16 cellular contexts compared by ENCODE assay signal in the genomic region with DNA sequence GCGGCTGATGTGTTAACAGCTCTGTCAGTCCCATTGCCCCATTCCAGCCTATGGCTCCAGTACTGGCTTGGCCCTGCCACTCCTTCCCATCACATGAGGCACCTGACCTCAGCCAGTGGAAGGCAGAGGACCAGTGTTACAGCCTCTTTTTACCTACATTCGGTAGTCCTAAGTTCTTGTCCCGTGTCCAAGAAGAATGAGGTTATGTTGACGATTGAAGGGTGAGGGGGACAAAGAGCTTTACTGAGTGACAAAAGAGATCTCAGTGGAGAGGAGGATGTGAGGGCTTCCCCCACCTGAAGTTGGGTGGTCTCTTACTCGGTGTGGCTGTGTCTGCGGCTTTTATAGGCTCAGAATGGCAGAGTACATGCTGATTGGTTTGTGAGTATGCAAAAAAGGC. TPM values are rescaled to one million over a fixed set of nuclear protein-coding genes. Genes with fewer than 3 reads are reported as not detected.
DNase-seq lines count a peak whose midpoint lies in the region; ATAC-seq, FAIRE-seq and TF ChIP-seq lines count a peak whose summit lies in the region.
"Had no signal": no experiment of that assay in that cellular context is flagged by ENCODE, and none has a peak within 500 bp of the region (broad histone marks: within the 10 kb centered on the region; RNA-seq: fewer than 3 reads in every experiment).

No MANE protein-coding gene starts in this region.

- peaks cover 24% of the 10 kb centered on the region for H3K9me3 ChIP-seq in BLaER1
- no peaks in the 10 kb centered on the region for H3K9me3 ChIP-seq in H1 (ENCODE audit: insufficient read depth in 2 of 2, low read depth in 1 of 2, low read length in 1 of 2)
- no peaks in the 10 kb centered on the region for H3K9me3 ChIP-seq in ovary
- H3K9me3 ChIP-seq in sigmoid colon = no peaks in the 10 kb centered on the region

- H3K79me1 ChIP-seq in H1 (ENCODE audit: low read depth, low read length) = no peaks in the 10 kb centered on the region
- no peaks in the 10 kb centered on the region for H3K79me1 ChIP-seq in mesendoderm (ENCODE audit: low read length)

- no peak for TF ChIP-seq RAD21 in H1 (IDR thresholded peaks at IDR 0.05 in 1 of 2, conservative IDR thresholded peaks at IDR 0.05 in 1 of 2; ENCODE audit: low read depth in 2 of 2, low read length in 2 of 2)

- intact Hi-C loops in ovary (cut with DNase I) (no loop called here), sigmoid colon (cut with DNase I) (no loop called here)

- no peak overlapping the region for H3K23ac ChIP-seq in H1 (ENCODE audit: insufficient read length)
- H3K23ac ChIP-seq in mesendoderm (ENCODE audit: low read length) = no peak overlapping the region

- H4K8ac ChIP-seq in H1 (ENCODE audit: extremely low read depth, insufficient read depth, low read length) = no peak overlapping the region
- no peak overlapping the region for H4K8ac ChIP-seq in mesendoderm (ENCODE audit: low read depth, low read length)

- no peak overlapping the region for H4K5ac ChIP-seq in H1 (ENCODE audit: insufficient read length, low read depth, low read length)
- H4K5ac ChIP-seq in mesendoderm (ENCODE audit: low read length) = no peak overlapping the region

- H3K56ac ChIP-seq in H1 (replicated peaks; ENCODE audit: insufficient read length, low read depth, low read length) (no peak overlapping the region), mesendoderm (ENCODE audit: low read length) (no peak overlapping the region)

- H2AK5ac ChIP-seq in H1 (ENCODE audit: low read depth, low read length) (no peak overlapping the region), mesendoderm (ENCODE audit: low read length) (no peak overlapping the region)

- TF ChIP-seq EP300 in H1 (IDR thresholded peaks at IDR 0.05; ENCODE audit: borderline replicate concordance in 1 of 2, low read depth in 2 of 2, low read length in 2 of 2) = no peak
- no peak for TF ChIP-seq EP300 in ovary (IDR thresholded peaks at IDR 0.05)
- TF ChIP-seq EP300 in sigmoid colon (IDR thresholded peaks at IDR 0.05) = no peak

- no peak for ATAC-seq in GM23338
- ATAC-seq in activated T-cell treated with anti-CD3 and anti-CD28 coated beads, Interleukin-2, amount 50 U/mL, for 4 hours = no peak

- H3K4me2 ChIP-seq in BLaER1 (no peak overlapping the region), GM23338 (no peak overlapping the region), H1 (ENCODE audit: insufficient read depth in 1 of 2, low read depth in 2 of 2, low read length in 2 of 2) (no peak overlapping the region), mesendoderm (ENCODE audit: low read length) (no peak overlapping the region)

- H3K9me2 ChIP-seq in GM23338 (ENCODE audit: insufficient read depth) = no peaks in the 10 kb centered on the region

- H3K27ac Mint-ChIP-seq in GM23338 = no peak overlapping the region
- H3K27ac Mint-ChIP-seq: B cell had no signal

- TF ChIP-seq CTCF in GM23338 (conservative IDR thresholded peaks at IDR 0.05; ENCODE audit: low read depth in 2 of 2) (no peak), H1 (IDR thresholded peaks at IDR 0.05; ENCODE audit: control extremely low read depth in 1 of 3, insufficient read depth in 1 of 3, low read depth in 1 of 3, low read length in 3 of 3) (no peak), ovary (IDR thresholded peaks at IDR 0.05) (no peak), sigmoid colon (IDR thresholded peaks at IDR 0.05) (no peak)

- H2BK20ac ChIP-seq in H1 (ENCODE audit: low read length) = no peak overlapping the region

- H3K18ac ChIP-seq in H1 (ENCODE audit: extremely low read depth, low read length) = no peak overlapping the region
- no peak overlapping the region for H3K18ac ChIP-seq in mesendoderm (ENCODE audit: low read length)

- WGBS in H1 (ENCODE audit: extremely low coverage in 1 of 2, insufficient coverage in 1 of 2, insufficient read length in 1 of 2, insufficient replicate concordance in 2 of 2, low coverage in 1 of 2, low lambda C conversion rate in 2 of 2, missing lambda C conversion rate in 1 of 2), 2 experiments = 86% methylated on average over 6 of the region's 6 CpGs; no CpG with 5 or more reads in 1 of the 2 experiments
- WGBS in mesendoderm (ENCODE audit: extremely low coverage, insufficient coverage, low lambda C conversion rate) = no CpG with 5 or more reads among the region's 6 CpGs
- WGBS in ovary, 3 donors = 90 to 91% (median 90%) methylated on average over 6 of the region's 6 CpGs
- 96% methylated on average over 6 of the region's 6 CpGs for WGBS in sigmoid colon, 2 donors

- H2AFZ ChIP-seq in GM23338 (no peak overlapping the region), H1 (ENCODE audit: low read length) (peak overlapping the region; percentile 96)

- H3K23me2 ChIP-seq in H1 (ENCODE audit: low read depth, low read length) = no peaks in the 10 kb centered on the region

- peaks cover 4% of the 10 kb centered on the region for H3K27me3 Mint-ChIP-seq in GM23338 (ENCODE audit: insufficient read depth, low read depth, poor library complexity)
- H3K27me3 Mint-ChIP-seq in activated T-cell treated with anti-CD3 and anti-CD28 coated beads, Interleukin-2, amount 50 U/mL, for 4 hours (ENCODE audit: low read depth) = peaks cover 1% of the 10 kb centered on the region
- H3K27me3 Mint-ChIP-seq: B cell; CD4-positive, alpha-beta memory T cell; IgD-negative memory B cell had no signal

- CTCF ChIA-PET in H1 (lab: Charles Lee; ENCODE audit: partially characterized antibody) = interaction anchor here (0.7 to 1.8 kb wide), 6 partner anchors 9 to 114 kb away, joined by 3 to 6 read pairs (median 5); partner anchors contain the start of genes SCAMP2 and ULK3

- no peak for FAIRE-seq in H1 (lab: Jason Lieb, UNC)
- FAIRE-seq: A204.1, D721Med, H54 had no signal

- no peaks in the 10 kb centered on the region for H3F3A ChIP-seq in GM23338 (replicated peaks; ENCODE audit: low read depth)

- POLR2A ChIA-PET in H1 (lab: Charles Lee; ENCODE audit: partially characterized antibody) = interaction anchor here (1.3 to 3.3 kb wide), 4 partner anchors 8 to 95 kb away, joined by 3 to 18 read pairs (median 4); no protein-coding TSS in a partner anchor

- peak overlapping the region; percentile 46; the same call in 1 of the 2 replicates for H2BK15ac ChIP-seq in H1 (ENCODE audit: low read length)
- H2BK15ac ChIP-seq in mesendoderm (replicated peaks; ENCODE audit: low read depth) = no peak overlapping the region

- TF ChIP-seq POLR2A in H1 (IDR thresholded peaks at IDR 0.05; ENCODE audit: control extremely low read depth in 1 of 2, low read depth in 2 of 2, low read length in 2 of 2) = no peak
- no peak for TF ChIP-seq POLR2A in ovary (IDR thresholded peaks at IDR 0.05)
- no peak for TF ChIP-seq POLR2A in sigmoid colon (IDR thresholded peaks at IDR 0.05)

- H2BK120ac ChIP-seq in H1 (replicated peaks; ENCODE audit: low read depth, low read length) (no peak overlapping the region), mesendoderm (ENCODE audit: low read depth, low read length) (no peak overlapping the region)

- H3K27me3 ChIP-seq in BLaER1 (no peaks in the 10 kb centered on the region), GM23338 (ENCODE audit: insufficient read depth) (no peaks in the 10 kb centered on the region), H1 (replicated peaks in 1 of 4; ENCODE audit: control insufficient read depth in 3 of 4, extremely low read depth in 1 of 4, insufficient read depth in 3 of 4, low read length in 3 of 4) (no peaks in the 10 kb centered on the region), mesendoderm (ENCODE audit: insufficient read depth, low read length, poor library complexity) (no peaks in the 10 kb centered on the region), ovary (no peaks in the 10 kb centered on the region), sigmoid colon (no peaks in the 10 kb centered on the region)

- peaks cover 5% of the 10 kb centered on the region; the same call in 2 of the 3 replicates for H3K36me3 Mint-ChIP-seq in GM23338 (ENCODE audit: low read depth)
- no peaks in the 10 kb centered on the region for H3K36me3 Mint-ChIP-seq in activated T-cell treated with anti-CD3 and anti-CD28 coated beads, Interleukin-2, amount 50 U/mL, for 4 hours (ENCODE audit: insufficient read depth)
- H3K36me3 Mint-ChIP-seq: CD4-positive, alpha-beta memory T cell had no signal

- H4K20me1 ChIP-seq in BLaER1 (no peaks in the 10 kb centered on the region), GM23338 (replicated peaks; ENCODE audit: insufficient read depth) (no peaks in the 10 kb centered on the region), H1 (replicated peaks in 1 of 2; ENCODE audit: control insufficient read depth in 1 of 2, insufficient read depth in 2 of 2, low read length in 2 of 2) (no peaks in the 10 kb centered on the region)

- peaks cover 18% of the 10 kb centered on the region for H3K9me3 Mint-ChIP-seq in GM23338
- no peaks in the 10 kb centered on the region for H3K9me3 Mint-ChIP-seq in activated T-cell treated with anti-CD3 and anti-CD28 coated beads, Interleukin-2, amount 50 U/mL, for 4 hours
- H3K9me3 Mint-ChIP-seq: CD4-positive, alpha-beta memory T cell; IgD-negative memory B cell had no signal

- H3K36me3 ChIP-seq in BLaER1 = no peaks in the 10 kb centered on the region
- no peaks in the 10 kb centered on the region for H3K36me3 ChIP-seq in GM23338 (ENCODE audit: insufficient read depth)
- H3K36me3 ChIP-seq in H1 (ENCODE audit: control insufficient read depth in 2 of 4, insufficient read depth in 4 of 4, low read length in 3 of 4) = no peaks in the 10 kb centered on the region
- H3K36me3 ChIP-seq in mesendoderm (ENCODE audit: control insufficient read depth, insufficient read depth, low read length) = no peaks in the 10 kb centered on the region
- no peaks in the 10 kb centered on the region for H3K36me3 ChIP-seq in ovary
- no peaks in the 10 kb centered on the region for H3K36me3 ChIP-seq in sigmoid colon

- no peak overlapping the region for H3K14ac ChIP-seq in H1 (ENCODE audit: insufficient read length)

- no peak overlapping the region for H3K27ac ChIP-seq in BLaER1
- no peak overlapping the region for H3K27ac ChIP-seq in GM23338 (ENCODE audit: low read depth)
- H3K27ac ChIP-seq in H1 (ENCODE audit: low read depth, low read length) = no peak overlapping the region
- no peak overlapping the region for H3K27ac ChIP-seq in mesendoderm (ENCODE audit: low read depth, low read length)
- H3K27ac ChIP-seq in ovary = no peak overlapping the region
- no peak overlapping the region for H3K27ac ChIP-seq in sigmoid colon
- H3K27ac ChIP-seq: C4-2B had no signal

- H3K4ac ChIP-seq in H1 (replicated peaks; ENCODE audit: insufficient read length, low read depth, low read length) (no peak overlapping the region), mesendoderm (ENCODE audit: low read depth, low read length) (no peak overlapping the region)

- peak; percentile 53 for DNase-seq in GM23338 (ENCODE audit: low spot score)
- no peak for DNase-seq in H1 (ENCODE audit: low read depth in 1 of 2, low spot score in 2 of 2)
- DNase-seq in mesendoderm = peak; percentile 25
- DNase-seq in ovary = no peak
- DNase-seq in activated T-cell treated with anti-CD3 and anti-CD28 coated beads, Interleukin-2, amount 50 U/mL, for 4 hours = no peak
- no peak for DNase-seq in sigmoid colon
- DNase-seq: CD4-positive, alpha-beta memory T cell; DMS153; GF-D8 had no signal

- no peak overlapping the region for H4K91ac ChIP-seq in H1 (replicated peaks; ENCODE audit: insufficient read length, low read length)

- H3K4me1 ChIP-seq in BLaER1 = peaks cover 16% of the 10 kb centered on the region
- no peaks in the 10 kb centered on the region for H3K4me1 ChIP-seq in GM23338 (ENCODE audit: insufficient read depth)
- H3K4me1 ChIP-seq in H1 (replicated peaks in 1 of 4; ENCODE audit: control insufficient read depth in 3 of 4, insufficient read depth in 4 of 4, low read length in 3 of 4) = peaks cover 0 to 3% (median 1%) of the 10 kb centered on the region in 4 experiments; a peak in 3 of 7 replicates
- H3K4me1 ChIP-seq in mesendoderm (ENCODE audit: control insufficient read depth, low read depth, low read length) = no peaks in the 10 kb centered on the region
- no peaks in the 10 kb centered on the region for H3K4me1 ChIP-seq in ovary (ENCODE audit: insufficient read depth)
- no peaks in the 10 kb centered on the region for H3K4me1 ChIP-seq in sigmoid colon

- no peaks in the 10 kb centered on the region for H3K79me2 ChIP-seq in GM23338 (replicated peaks; ENCODE audit: insufficient read depth)
- no peaks in the 10 kb centered on the region for H3K79me2 ChIP-seq in H1 (ENCODE audit: control insufficient read depth in 1 of 2, insufficient read depth in 2 of 2, low read length in 2 of 2)
- H3K79me2 ChIP-seq in mesendoderm (ENCODE audit: control insufficient read depth, insufficient read depth, low read length) = no peaks in the 10 kb centered on the region

- no peak overlapping the region for H2BK12ac ChIP-seq in H1 (ENCODE audit: low read depth, low read length)

- no peaks in the 10 kb centered on the region for H3K4me1 Mint-ChIP-seq in GM23338
- peaks cover 7% of the 10 kb centered on the region for H3K4me1 Mint-ChIP-seq in activated T-cell treated with anti-CD3 and anti-CD28 coated beads, Interleukin-2, amount 50 U/mL, for 4 hours (ENCODE audit: low read depth)

- H3K4me3 ChIP-seq in BLaER1 (0 out of 2 replicates have a peak overlapping the region, but pooled peaks have one; percentile 11), GM23338 (no peak overlapping the region), H1 (ENCODE audit: extremely low read depth in 1 of 4, insufficient read depth in 2 of 4, low read depth in 3 of 4, low read length in 4 of 4) (no peak overlapping the region), mesendoderm (ENCODE audit: low read length) (no peak overlapping the region), ovary (no peak overlapping the region), sigmoid colon (no peak overlapping the region)

- no peak overlapping the region for H3K4me3 Mint-ChIP-seq in GM23338
- no peak overlapping the region for H3K4me3 Mint-ChIP-seq in activated T-cell treated with anti-CD3 and anti-CD28 coated beads, Interleukin-2, amount 50 U/mL, for 4 hours
- H3K4me3 Mint-ChIP-seq: B cell; CD4-positive, alpha-beta memory T cell had no signal

- H2BK5ac ChIP-seq in H1 (ENCODE audit: low read depth, low read length) (no peak overlapping the region), mesendoderm (ENCODE audit: low read length) (no peak overlapping the region)

- H3K9ac ChIP-seq in BLaER1 = no peak overlapping the region
- H3K9ac ChIP-seq in H1 (replicated peaks in 1 of 4; ENCODE audit: extremely low read depth in 1 of 4, low read depth in 3 of 4, low read length in 3 of 4) = no peak overlapping the region
- H3K9ac ChIP-seq in mesendoderm (ENCODE audit: low read length) = no peak overlapping the region

RNA-seq across cellular contexts. Expression of gene MPI, which starts 7.3 kb away (rescaled TPM):
- total RNA-seq in GM23338 (2014; rRNA removed; shearing (Covaris generic)) = 67.5 and 74.2 TPM in 2 replicates
- polyA plus RNA-seq in GM23338 (2016; fragmentation: Nextera tagmentation; extraction: Ambion mirVana) = 18.0 and 21.2 TPM in 2 replicates
- total RNA-seq in H1 (2021; fragmentation: NEBNext Ultra II Directional; extraction: Animal tissue kit (Norgen Biotek cat#: 25700)) = 31.0 and 32.9 TPM in 2 replicates
- polyA plus RNA-seq in H1 (2011; rRNA removed) = 74.8 and 79.0 TPM in 2 replicates
- 88.7 TPM for polyA plus RNA-seq in H1 (2011; cell fraction: cytosol; rRNA removed)
- 104 TPM for polyA plus RNA-seq in H1 (2011; cell fraction: nucleus; rRNA removed)
- polyA plus RNA-seq in H1 (2012, experiment 1 of 2) = 44.3 to 62.8 TPM (median 52.9 TPM) in 4 replicates
- 63.0 TPM for polyA plus RNA-seq in H1 (2012, experiment 2 of 2)
- polyA plus RNA-seq in H1 (2013, experiment 1 of 2) = 23.0 TPM
- 22.5 TPM for polyA plus RNA-seq in H1 (2013, experiment 2 of 2)
- 100 and 102 TPM in 2 replicates for polyA minus RNA-seq in H1 (2011; rRNA and poly(A)+ RNA removed)
- polyA minus RNA-seq in H1 (2011; cell fraction: cytosol; rRNA and poly(A)+ RNA removed) = 31.6 TPM
- polyA minus RNA-seq in H1 (2011; cell fraction: nucleus; rRNA and poly(A)+ RNA removed) = 57.5 TPM
- 21.1 TPM for polyA plus RNA-seq in mesendoderm (2013, experiment 1 of 2)
- polyA plus RNA-seq in mesendoderm (2013, experiment 2 of 2) = 20.1 TPM
- 10 to 100 TPM; 42.6 to 55.6 (median 48.6) TPM for total RNA-seq in ovary
- 10 to 100 TPM; 28.8 to 42.4 TPM for polyA plus RNA-seq in ovary
- 10 to 100 TPM; 37.4 to 53.1 (median 46.6) TPM for total RNA-seq in activated T-cell treated with anti-CD3 and anti-CD28 coated beads, Interleukin-2, amount 50 U/mL, for 4 hours
- total RNA-seq in sigmoid colon = 10 to 100 TPM; 34.9 to 52.0 (median 45.5) TPM
- polyA plus RNA-seq in sigmoid colon = 10 to 100 TPM; 45.6 to 87.4 (median 56.5) TPM

RNA-seq across cellular contexts. Expression of gene SCAMP2, which starts 9.4 kb away (rescaled TPM):
- 51.3 and 64.9 TPM in 2 replicates for total RNA-seq in GM23338 (2014; rRNA removed; shearing (Covaris generic))
- polyA plus RNA-seq in GM23338 (2016; fragmentation: Nextera tagmentation; extraction: Ambion mirVana) (34.7 and 35.8 TPM in 2 replicates), H1 (2011; rRNA removed) (112 and 131 TPM in 2 replicates), ovary (10 to 100 TPM; 27.4 to 60.5 TPM), sigmoid colon (100 to 1,000 TPM in 1 of 3 donors, 10 to 100 TPM in 2; 28.7 to 131 (median 33.0) TPM)
- 40.3 and 41.7 TPM in 2 replicates for total RNA-seq in H1 (2021; fragmentation: NEBNext Ultra II Directional; extraction: Animal tissue kit (Norgen Biotek cat#: 25700))
- 54.5 TPM for polyA plus RNA-seq in H1 (2011; cell fraction: cytosol; rRNA removed)
- polyA plus RNA-seq in H1 (2011; cell fraction: nucleus; rRNA removed) = 69.7 TPM
- 32.4 to 42.6 TPM (median 38.6 TPM) in 4 replicates for polyA plus RNA-seq in H1 (2012, experiment 1 of 2)
- polyA plus RNA-seq in H1 (2012, experiment 2 of 2) = 42.5 TPM
- polyA plus RNA-seq in H1 (2013, experiment 1 of 2) = 49.4 TPM
- 59.2 TPM for polyA plus RNA-seq in H1 (2013, experiment 2 of 2)
- 83.8 and 86.8 TPM in 2 replicates for polyA minus RNA-seq in H1 (2011; rRNA and poly(A)+ RNA removed)
- polyA minus RNA-seq in H1 (2011; cell fraction: cytosol; rRNA and poly(A)+ RNA removed) = 39.1 TPM
- 29.2 TPM for polyA minus RNA-seq in H1 (2011; cell fraction: nucleus; rRNA and poly(A)+ RNA removed)
- polyA plus RNA-seq in mesendoderm (2013, experiment 1 of 2) = 36.0 TPM
- 32.5 TPM for polyA plus RNA-seq in mesendoderm (2013, experiment 2 of 2)
- total RNA-seq in ovary (10 to 100 TPM; 22.9 to 65.5 (median 53.1) TPM), sigmoid colon (10 to 100 TPM; 27.8 to 37.8 (median 36.2) TPM)
- total RNA-seq in activated T-cell treated with anti-CD3 and anti-CD28 coated beads, Interleukin-2, amount 50 U/mL, for 4 hours = 10 to 100 TPM; 81.7 to 91.0 (median 82.9) TPM

RNA-seq across cellular contexts. Expression of gene FAM219B, which starts 24.1 kb away (rescaled TPM):
- total RNA-seq in GM23338 (2014; rRNA removed; shearing (Covaris generic)) = 53.1 and 61.4 TPM in 2 replicates
- 28.2 and 28.8 TPM in 2 replicates for polyA plus RNA-seq in GM23338 (2016; fragmentation: Nextera tagmentation; extraction: Ambion mirVana)
- 56.1 and 57.1 TPM in 2 replicates for total RNA-seq in H1 (2021; fragmentation: NEBNext Ultra II Directional; extraction: Animal tissue kit (Norgen Biotek cat#: 25700))
- 66.6 and 91.3 TPM in 2 replicates for polyA plus RNA-seq in H1 (2011; rRNA removed)
- 111 TPM for polyA plus RNA-seq in H1 (2011; cell fraction: cytosol; rRNA removed)
- polyA plus RNA-seq in H1 (2011; cell fraction: nucleus; rRNA removed) = 237 TPM
- polyA plus RNA-seq in H1 (2012, experiment 1 of 2) = 43.7 to 58.2 TPM (median 47.1 TPM) in 4 replicates
- polyA plus RNA-seq in H1 (2012, experiment 2 of 2) = 24.3 TPM
- polyA plus RNA-seq in H1 (2013, experiment 1 of 2) = 42.0 TPM
- 27.8 TPM for polyA plus RNA-seq in H1 (2013, experiment 2 of 2)
- polyA minus RNA-seq in H1 (2011; rRNA and poly(A)+ RNA removed) = 61.6 and 65.5 TPM in 2 replicates
- polyA minus RNA-seq in H1 (2011; cell fraction: cytosol; rRNA and poly(A)+ RNA removed) = 27.2 TPM
- polyA minus RNA-seq in H1 (2011; cell fraction: nucleus; rRNA and poly(A)+ RNA removed) = 58.1 TPM
- 24.2 TPM for polyA plus RNA-seq in mesendoderm (2013, experiment 1 of 2)
- 24.6 TPM for polyA plus RNA-seq in mesendoderm (2013, experiment 2 of 2)
- total RNA-seq in ovary = 100 to 1,000 TPM in 1 of 7 donors, 10 to 100 TPM in 6; 31.0 to 125 (median 67.4) TPM
- 10 to 100 TPM; 35.1 to 67.9 TPM for polyA plus RNA-seq in ovary
- 10 to 100 TPM; 23.6 to 26.6 (median 26.4) TPM for total RNA-seq in activated T-cell treated with anti-CD3 and anti-CD28 coated beads, Interleukin-2, amount 50 U/mL, for 4 hours
- 10 to 100 TPM; 50.5 to 65.0 (median 57.2) TPM for total RNA-seq in sigmoid colon
- polyA plus RNA-seq in sigmoid colon = 10 to 100 TPM; 16.6 to 38.4 (median 30.1) TPM

RNA-seq across cellular contexts. Expression of gene ULK3, which starts 39.6 kb away (rescaled TPM):
- total RNA-seq in GM23338 (2014; rRNA removed; shearing (Covaris generic)) = 32.6 and 35.4 TPM in 2 replicates
- polyA plus RNA-seq in GM23338 (2016; fragmentation: Nextera tagmentation; extraction: Ambion mirVana) (19.3 and 20.3 TPM in 2 replicates), H1 (2011; rRNA removed) (34.4 and 52.2 TPM in 2 replicates), ovary (10 to 100 TPM; 17.4 to 22.6 TPM), sigmoid colon (10 to 100 TPM; 46.9 to 48.6 (median 48.4) TPM)
- total RNA-seq in H1 (2021; fragmentation: NEBNext Ultra II Directional; extraction: Animal tissue kit (Norgen Biotek cat#: 25700)) = 25.0 and 27.1 TPM in 2 replicates
- 39.6 TPM for polyA plus RNA-seq in H1 (2011; cell fraction: cytosol; rRNA removed)
- 241 TPM for polyA plus RNA-seq in H1 (2011; cell fraction: nucleus; rRNA removed)
- polyA plus RNA-seq in H1 (2012, experiment 1 of 2) = 23.8 to 32.8 TPM (median 27.6 TPM) in 4 replicates
- polyA plus RNA-seq in H1 (2012, experiment 2 of 2) = 22.2 TPM
- polyA plus RNA-seq in H1 (2013, experiment 1 of 2) = 23.5 TPM
- polyA plus RNA-seq in H1 (2013, experiment 2 of 2) = 20.5 TPM
- polyA minus RNA-seq in H1 (2011; rRNA and poly(A)+ RNA removed) = 22.9 and 29.2 TPM in 2 replicates
- 14.8 TPM for polyA minus RNA-seq in H1 (2011; cell fraction: cytosol; rRNA and poly(A)+ RNA removed)
- polyA minus RNA-seq in H1 (2011; cell fraction: nucleus; rRNA and poly(A)+ RNA removed) = 30.0 TPM
- 13.7 TPM for polyA plus RNA-seq in mesendoderm (2013, experiment 1 of 2)
- polyA plus RNA-seq in mesendoderm (2013, experiment 2 of 2) = 13.9 TPM
- total RNA-seq in ovary (10 to 100 TPM; 25.2 to 45.7 (median 27.8) TPM), sigmoid colon (10 to 100 TPM; 21.1 to 46.8 (median 30.6) TPM)
- total RNA-seq in activated T-cell treated with anti-CD3 and anti-CD28 coated beads, Interleukin-2, amount 50 U/mL, for 4 hours = 10 to 100 TPM; 52.8 to 64.7 (median 64.0) TPM

RNA-seq across cellular contexts. Expression of gene COX5A, which starts 55.3 kb away (rescaled TPM):
- 190 and 292 TPM in 2 replicates for total RNA-seq in GM23338 (2014; rRNA removed; shearing (Covaris generic))
- 765 and 885 TPM in 2 replicates for polyA plus RNA-seq in GM23338 (2016; fragmentation: Nextera tagmentation; extraction: Ambion mirVana)
- total RNA-seq in H1 (2021; fragmentation: NEBNext Ultra II Directional; extraction: Animal tissue kit (Norgen Biotek cat#: 25700)) = 367 and 373 TPM in 2 replicates
- 228 and 270 TPM in 2 replicates for polyA plus RNA-seq in H1 (2011; rRNA removed)
- polyA plus RNA-seq in H1 (2011; cell fraction: cytosol; rRNA removed) = 199 TPM
- polyA plus RNA-seq in H1 (2011; cell fraction: nucleus; rRNA removed) = 180 TPM
- polyA plus RNA-seq in H1 (2012, experiment 1 of 2) = 450 to 541 TPM (median 483 TPM) in 4 replicates
- polyA plus RNA-seq in H1 (2012, experiment 2 of 2) = 390 TPM
- 715 TPM for polyA plus RNA-seq in H1 (2013, experiment 1 of 2)
- 668 TPM for polyA plus RNA-seq in H1 (2013, experiment 2 of 2)
- 51.3 and 57.4 TPM in 2 replicates for polyA minus RNA-seq in H1 (2011; rRNA and poly(A)+ RNA removed)
- 129 TPM for polyA minus RNA-seq in H1 (2011; cell fraction: cytosol; rRNA and poly(A)+ RNA removed)
- 64.8 TPM for polyA minus RNA-seq in H1 (2011; cell fraction: nucleus; rRNA and poly(A)+ RNA removed)
- 353 TPM for polyA plus RNA-seq in mesendoderm (2013, experiment 1 of 2)
- polyA plus RNA-seq in mesendoderm (2013, experiment 2 of 2) = 361 TPM
- total RNA-seq in ovary = 10 to 100 TPM; 24.8 to 91.3 (median 73.9) TPM
- polyA plus RNA-seq in ovary = 100 to 1,000 TPM in 1 of 2 donors, 10 to 100 TPM in 1; 86.2 to 158 TPM
- total RNA-seq in activated T-cell treated with anti-CD3 and anti-CD28 coated beads, Interleukin-2, amount 50 U/mL, for 4 hours = 100 to 1,000 TPM; 257 to 291 (median 290) TPM
- 100 to 1,000 TPM in 1 of 4 donors, 10 to 100 TPM in 3; 73.7 to 124 (median 81.6) TPM for total RNA-seq in sigmoid colon
- polyA plus RNA-seq in sigmoid colon = 1,000 to 10,000 TPM in 1 of 3 donors, 100 to 1,000 TPM in 2; 783 to 1,227 (median 854) TPM

Comparison
In these comparisons a context has a peak if more than half of its experiments do, and no peak if none do; other contexts are left out.
1. DNase-seq: peak in GM23338 (single experiment) and mesendoderm (single experiment); none in H1 (0 of 2), ovary (0 of 5), activated T-cell treated with anti-CD3 and anti-CD28 coated beads, Interleukin-2, amount 50 U/mL, for 4 hours (single experiment) and sigmoid colon (single experiment).